In genomic region chr3:134718736-134719135, GRCh38 we compare ENCODE assay signal across 14 cellular contexts.
"Had no signal": no experiment of that assay in that cellular context is flagged by ENCODE, and none has a peak within 500 bp of the region (broad histone marks: within the 10 kb centered on the region; RNA-seq: fewer than 3 reads in every experiment).

No MANE protein-coding gene starts in this region.

- H3K4me3 ChIP-seq: left lung, mucosa of descending colon, skin epidermis, stomach, thyroid gland had no signal

- H3K27ac ChIP-seq: epithelial cell of prostate, left lung, skin epidermis, stomach, thyroid gland had no signal

- H3K27me3 ChIP-seq: left lung, stomach, thyroid gland had no signal

- DNase-seq: activated CD4-positive, alpha-beta T cell treated with anti-CD3 and anti-CD28 coated beads for 4 hours; activated CD8-positive, alpha-beta memory T cell treated with anti-CD3 and anti-CD28 coated beads, Interleukin-2, amount 50 U/mL, for 4 hours; activated CD8-positive, alpha-beta T cell treated with anti-CD3 and anti-CD28 coated beads for 36 hours; activated naive CD4-positive, alpha-beta T cell; effector memory CD8-positive, alpha-beta T cell; foreskin fibroblast; head of caudate nucleus; left lung; mucosa of descending colon; stomach; T-helper 1 cell; thyroid gland had no signal

- H3K4me1 ChIP-seq: left lung, stomach, thyroid gland had no signal

- H3K9me3 ChIP-seq: left lung, mucosa of descending colon, stomach, thyroid gland had no signal

- H3K36me3 ChIP-seq: left lung, stomach, thyroid gland had no signal
